35 cellular contexts compared by ENCODE assay signal in genomic region chr7:135248546-135248945, GRCh38. TPM values are rescaled to one million over a fixed set of nuclear protein-coding genes. Genes with fewer than 3 reads are reported as not detected.
"Had no signal": no experiment of that assay in that cellular context is flagged by ENCODE, and none has a peak within 500 bp of the region (broad histone marks: within the 10 kb centered on the region; RNA-seq: fewer than 3 reads in every experiment).

No MANE protein-coding gene starts in this region.

- H3K4me1 ChIP-seq: parathyroid adenoma had no signal

- H3K27me3 ChIP-seq: dorsolateral prefrontal cortex, left lung had no signal

- H2AFZ ChIP-seq: parathyroid adenoma had no signal

- H3K4me3 ChIP-seq: coronary artery, dorsolateral prefrontal cortex, left lung, lower lobe of right lung had no signal

- DNase-seq: activated B cell treated with CpG ODN at 0.5 μM for 24 hours; activated CD4-positive, alpha-beta T cell treated with anti-CD3 and anti-CD28 coated beads, Interleukin-2, amount 50 U/mL, for 1 hour; activated CD8-positive, alpha-beta T cell treated with anti-CD3 and anti-CD28 coated beads, Interleukin-2, amount 10 ng/mL, durations not matched to agents 7 days and 5 days; activated gamma-delta T cell; activated naive CD4-positive, alpha-beta T cell treated with anti-CD3 and anti-CD28 coated beads, Interleukin-2, amount 10 ng/mL, durations not matched to agents 7 days and 5 days; activated naive CD8-positive, alpha-beta T cell treated with anti-CD3 and anti-CD28 coated beads, Interleukin-2, amount 10 ng/mL, durations not matched to agents 7 days and 5 days; brain microvascular endothelial cell; dorsolateral prefrontal cortex; effector memory CD8-positive, alpha-beta T cell; erythroblast; foreskin fibroblast; hypothalamus; immature natural killer cell; left lung; lower lobe of right lung; mesenchymal stem cell; naive thymus-derived CD8-positive, alpha-beta T cell; nucleus accumbens; right cardiac atrium; stimulated activated CD4-positive, alpha-beta T cell treated with anti-CD3 and anti-CD28 coated beads, Interleukin-12 subunit alpha, Interleukin-12 subunit beta, amount 100 ng/mL, for 4 hours; stimulated activated CD4-positive, alpha-beta T cell treated with anti-CD3 and anti-CD28 coated beads, Interleukin-4, amount 100 ng/mL, for 1 hour; stimulated activated naive CD8-positive, alpha-beta T cell treated with anti-CD3 and anti-CD28 coated beads, Interleukin-15, amount 100 ng/mL, for 72 hours; substantia nigra; T-helper 2 cell had no signal

- H3K36me3 ChIP-seq: brain microvascular endothelial cell, left lung, lower lobe of right lung had no signal

- H3K27ac ChIP-seq: brain microvascular endothelial cell, coronary artery, dorsolateral prefrontal cortex, left lung, lower lobe of right lung, parathyroid adenoma had no signal

- H3K79me2 ChIP-seq: parathyroid adenoma had no signal

- H3K9me3 ChIP-seq: left lung, lower lobe of right lung had no signal

- H3K9ac ChIP-seq: parathyroid adenoma had no signal

RNA-seq across cellular contexts. Expression of gene STRA8, which starts 14.9 kb away (rescaled TPM):
- total RNA-seq: activated B cell treated with CpG ODN at 0.5 μM for 24 hours; activated CD8-positive, alpha-beta T cell treated with anti-CD3 and anti-CD28 coated beads, Interleukin-2, amount 10 ng/mL, durations not matched to agents 7 days and 5 days; activated naive CD8-positive, alpha-beta T cell treated with anti-CD3 and anti-CD28 coated beads, Interleukin-2, amount 10 ng/mL, durations not matched to agents 7 days and 5 days; astrocyte; cardiac septum; cerebellum; fibroblast of lung; kidney epithelial cell; left lung; lower lobe of right lung; naive thymus-derived CD8-positive, alpha-beta T cell; neural crest cell; pulmonary artery endothelial cell; right cardiac atrium; skeletal muscle tissue; urinary bladder had no signal
- polyA plus RNA-seq: fibroblast of lung; immature natural killer cell; naive thymus-derived CD8-positive, alpha-beta T cell; right cardiac atrium; urinary bladder had no signal
